ENCODE assay signal across 8 cellular contexts in the genomic region with DNA sequence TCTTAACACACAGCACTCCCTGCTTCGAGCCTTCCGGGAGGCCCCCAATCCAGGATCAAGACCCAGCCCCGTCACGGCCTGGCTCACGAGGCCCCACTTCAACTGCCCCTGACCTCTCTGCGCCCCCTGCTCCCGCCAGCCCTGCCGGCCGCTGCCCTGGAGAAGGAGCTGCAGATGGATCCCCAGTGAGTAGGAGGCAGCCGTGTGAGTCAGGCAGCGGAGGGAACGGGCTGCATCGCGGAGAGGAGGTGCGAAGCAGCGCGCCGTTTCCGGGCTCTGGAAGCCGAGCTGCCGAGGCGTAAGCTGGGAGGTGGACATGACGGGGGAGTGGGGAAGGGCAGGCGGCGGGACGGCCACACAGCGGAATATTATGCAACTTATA.
DNase-seq lines count a peak whose midpoint lies in the region; ATAC-seq and TF ChIP-seq lines count a peak whose summit lies in the region.

No MANE protein-coding gene starts in this region.

- H3K27me3 Mint-ChIP-seq in chondrocyte (ENCODE audit: low read depth) = peaks cover 49% of the 10 kb centered on the region

- H3K4me1 Mint-ChIP-seq in chondrocyte (ENCODE audit: low read depth) = peaks cover 19% of the 10 kb centered on the region

- H3K36me3 ChIP-seq in cardiac muscle cell = no peaks in the 10 kb centered on the region
- H3K36me3 ChIP-seq in lung (ENCODE audit: control insufficient read depth in 2 of 2, insufficient read depth in 2 of 2, low read length in 2 of 2) = no peaks in the 10 kb centered on the region
- H3K36me3 ChIP-seq in aorta (ENCODE audit: control insufficient read depth in 1 of 2, insufficient read depth in 2 of 2, low read length in 1 of 2) = no peaks in the 10 kb centered on the region

- H3K9me3 Mint-ChIP-seq in chondrocyte (ENCODE audit: low read depth) = no peaks in the 10 kb centered on the region

- H3K27me3 ChIP-seq in cardiac muscle cell (peaks cover 75% of the 10 kb centered on the region), lung (ENCODE audit: control insufficient read depth, insufficient read depth) (no peaks in the 10 kb centered on the region), aorta (ENCODE audit: control insufficient read depth in 1 of 2, insufficient read depth in 2 of 2, low read length in 1 of 2) (no peaks in the 10 kb centered on the region)

- no peak for TF ChIP-seq CTCF in cardiac muscle cell (IDR thresholded peaks at IDR 0.05; ENCODE audit: low read depth, low read length)
- no peak for TF ChIP-seq CTCF in chondrocyte (IDR thresholded peaks at IDR 0.05)
- no peak for TF ChIP-seq CTCF in lung (IDR thresholded peaks at IDR 0.05; ENCODE audit: control extremely low read depth, extremely low read depth)
- TF ChIP-seq CTCF in GM20000 (IDR thresholded peaks at IDR 0.05; ENCODE audit: extremely low read depth, missing control alignments) = no peak

- H3K9me3 ChIP-seq in cardiac muscle cell (ENCODE audit: low read depth) (no peaks in the 10 kb centered on the region), lung (ENCODE audit: control insufficient read depth in 2 of 2, insufficient read depth in 1 of 2, low read length in 1 of 2) (no peaks in the 10 kb centered on the region), aorta (ENCODE audit: control insufficient read depth, low read length) (no peaks in the 10 kb centered on the region)

- ATAC-seq in Right ventricle myocardium inferior = no peak
- peak; percentile 29 for ATAC-seq in lung (ENCODE audit: insufficient read depth, low FRiP score)
- ATAC-seq in aorta (ENCODE audit: low FRiP score) = no peak
- ATAC-seq in HG03520 (IDR thresholded peaks at IDR 0.05; ENCODE audit: unreplicated experiment) = no peak

- H3K4me1 ChIP-seq in cardiac muscle cell (ENCODE audit: low read depth) = no peaks in the 10 kb centered on the region
- H3K4me1 ChIP-seq in lung (ENCODE audit: control insufficient read depth in 2 of 2, insufficient read depth in 2 of 2, low read length in 2 of 2) = peaks cover 0 to 13% of the 10 kb centered on the region in 2 donors
- H3K4me1 ChIP-seq in aorta (ENCODE audit: control insufficient read depth in 1 of 2, insufficient read depth in 2 of 2, low read length in 2 of 2) = no peaks in the 10 kb centered on the region

- WGBS in lung, 2 donors = 3 to 5% methylated on average over 24 to 27 of the region's 27 CpGs
- 2% methylated on average over 24 to 27 of the region's 27 CpGs for WGBS in aorta, 2 donors

- H3K4me3 Mint-ChIP-seq in chondrocyte (ENCODE audit: unreplicated experiment) = peak overlapping the region; percentile 49

- peak overlapping the region; percentile 36 for H3K27ac Mint-ChIP-seq in chondrocyte (ENCODE audit: unreplicated experiment)

- DNase-seq in cardiac muscle cell (ENCODE audit: low read depth in 1 of 2, low spot score in 1 of 2) = peak; percentile 50 to 76
- DNase-seq in Right ventricle myocardium inferior (ENCODE audit: missing footprints) = no peak
- peak; percentile 78 for DNase-seq in chondrocyte (ENCODE audit: low spot score)
- DNase-seq in lung (ENCODE audit: low spot score) = peak; percentile 44
- peak; percentile 78 to 86 for DNase-seq in aorta
- no peak for DNase-seq in GM20000 (ENCODE audit: low spot score)
- no peak for DNase-seq in SIG-M5 (lab: John Stamatoyannopoulos, UW)

- no peak overlapping the region for H3K27ac ChIP-seq in cardiac muscle cell
- H3K27ac ChIP-seq in lung (ENCODE audit: low read depth in 1 of 2, low read length in 1 of 2) = peak overlapping the region in 1 of 2 donors; percentile 67
- H3K27ac ChIP-seq in aorta (ENCODE audit: low read depth in 1 of 2, low read length in 2 of 2) = no peak overlapping the region

- H3K36me3 Mint-ChIP-seq in chondrocyte (ENCODE audit: low read depth) = no peaks in the 10 kb centered on the region

- intact Hi-C loops in Right ventricle myocardium inferior (cut with DNase I) (loop anchor here (5.0 kb wide), 3 partner anchors 705 to 935 kb away; a partner anchor contains a TSS), aorta (cut with DNase I) (loop anchor here (5.0 to 10.0 kb wide), 5 partner anchors 90 to 935 kb away; a partner anchor contains a TSS)

- H3K4me3 ChIP-seq in cardiac muscle cell (no peak overlapping the region), lung (no peak overlapping the region), aorta (ENCODE audit: low read length in 2 of 2) (no peak overlapping the region)

Comparison
In these comparisons a context has a peak if more than half of its experiments do, and no peak if none do; other contexts are left out.
1. DNase-seq: peak in cardiac muscle cell (2 of 2), chondrocyte (single experiment), lung (single experiment) and aorta (2 of 2); none in Right ventricle myocardium inferior (single experiment), GM20000 (single experiment) and SIG-M5 (single experiment).